In the genomic region with DNA sequence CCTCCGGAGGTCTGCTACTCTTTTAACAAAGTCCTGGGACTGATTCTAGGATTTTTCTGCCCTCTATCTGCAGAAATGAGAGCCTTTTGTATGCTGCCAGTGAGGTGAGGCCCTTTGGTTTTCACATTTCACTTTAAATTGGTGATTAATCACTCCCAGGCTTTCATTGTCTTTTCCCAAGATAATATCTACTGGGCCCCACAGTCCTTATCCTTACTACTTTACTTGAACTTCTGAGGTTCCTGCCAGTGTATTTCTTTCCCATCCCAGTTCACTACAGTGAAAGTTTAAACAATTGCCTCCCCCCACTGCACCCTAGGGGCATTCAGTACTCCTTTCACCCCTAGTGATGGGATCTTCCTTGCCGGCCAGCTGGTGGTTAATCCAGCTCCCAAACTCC, we compare ENCODE assay signal across 13 cellular contexts.
DNase-seq lines count a peak whose midpoint lies in the region; ATAC-seq and TF ChIP-seq lines count a peak whose summit lies in the region.
"Had no signal": no experiment of that assay in that cellular context is flagged by ENCODE, and none has a peak within 500 bp of the region (broad histone marks: within the 10 kb centered on the region; RNA-seq: fewer than 3 reads in every experiment).

No MANE protein-coding gene starts in this region.

- no peak for ATAC-seq in Panc1
- ATAC-seq in mucosa of descending colon, result no peak

- H3K27ac ChIP-seq in Panc1 (ENCODE audit: low read length) (no peak overlapping the region), trophoblast cell (ENCODE audit: low read depth, low read length) (no peak overlapping the region)
- H3K27ac ChIP-seq: BLaER1 had no signal

- CTCF ChIA-PET in Panc1 (lab: Charles Lee), result no interaction called here

- H2BK5ac ChIP-seq in trophoblast cell (ENCODE audit: low read depth, low read length, poor library complexity), result peak overlapping the region; percentile 64

- peak; percentile 9 for DNase-seq in HCEC 1CT
- no peak for DNase-seq in Panc1 (ENCODE audit: low read depth, low spot score)
- peak; percentile 51 for DNase-seq in fibroblast of the aortic adventitia (ENCODE audit: low read depth)
- DNase-seq in trophoblast cell, result no peak
- DNase-seq in retina, result no peak
- DNase-seq in anterior cingulate cortex (lab: John Stamatoyannopoulos, UW), result no peak
- DNase-seq in mucosa of descending colon, result no peak
- DNase-seq in T1000 (lab: John Stamatoyannopoulos, UW), result no peak
- DNase-seq: 8988T, AML-193, DMS 273 treated with DMSO at 0.1 percent for 48 hours, H7 had no signal

- no peaks in the 10 kb centered on the region for H3K79me2 ChIP-seq in trophoblast cell (ENCODE audit: control insufficient read depth, insufficient read depth, low read length, poor library complexity)

- H3K9ac ChIP-seq in trophoblast cell (ENCODE audit: low read length), result no peak overlapping the region
- H3K9ac ChIP-seq: BLaER1 had no signal

- peak overlapping the region; percentile 95 for H2BK12ac ChIP-seq in trophoblast cell (ENCODE audit: low read length)

- no peak overlapping the region for H3K23ac ChIP-seq in trophoblast cell (ENCODE audit: low read length)

- no CpG with 5 or more reads among the region's 2 CpGs for WGBS in trophoblast cell (ENCODE audit: extremely low coverage, insufficient coverage, insufficient read length)

- no peaks in the 10 kb centered on the region for H3K27me3 ChIP-seq in Panc1 (ENCODE audit: control insufficient read depth, insufficient read depth, low read length)
- no peaks in the 10 kb centered on the region for H3K27me3 ChIP-seq in trophoblast cell (ENCODE audit: insufficient read depth, low read length)
- H3K27me3 ChIP-seq: BLaER1 had no signal

- no peak overlapping the region for H3K4me3 ChIP-seq in Panc1 (ENCODE audit: low read depth in 2 of 2, low read length in 2 of 2)
- H3K4me3 ChIP-seq in fibroblast of the aortic adventitia (ENCODE audit: low read depth, low read length), result no peak overlapping the region
- H3K4me3 ChIP-seq in trophoblast cell (ENCODE audit: low read depth, low read length), result no peak overlapping the region
- no peak overlapping the region for H3K4me3 ChIP-seq in mucosa of descending colon
- H3K4me3 ChIP-seq: BLaER1 had no signal

- no peaks in the 10 kb centered on the region for H3K36me3 ChIP-seq in Panc1 (ENCODE audit: control insufficient read depth, insufficient read depth, low read length)
- no peaks in the 10 kb centered on the region for H3K36me3 ChIP-seq in trophoblast cell (ENCODE audit: control insufficient read depth in 1 of 2, insufficient read depth in 2 of 2, low read length in 2 of 2)
- H3K36me3 ChIP-seq in mucosa of descending colon (ENCODE audit: low read depth), result no peaks in the 10 kb centered on the region
- H3K36me3 ChIP-seq: BLaER1 had no signal

- H2AK5ac ChIP-seq in trophoblast cell (ENCODE audit: low read length), result no peak overlapping the region

- POLR2A ChIA-PET in Panc1 (lab: Charles Lee), result no interaction called here

- no peak overlapping the region for H4K12ac ChIP-seq in trophoblast cell (ENCODE audit: low read depth, low read length)

- no peak overlapping the region for H3K18ac ChIP-seq in trophoblast cell (ENCODE audit: low read length)

- H3K79me1 ChIP-seq in trophoblast cell (ENCODE audit: low read length), result peaks cover 12% of the 10 kb centered on the region

- H3K4ac ChIP-seq in trophoblast cell (ENCODE audit: low read depth, low read length), result no peak overlapping the region

- no peak overlapping the region for H3K14ac ChIP-seq in trophoblast cell (ENCODE audit: low read length)

- no peak overlapping the region for H2BK120ac ChIP-seq in trophoblast cell (ENCODE audit: insufficient read depth, low read length, poor library complexity)

- H3K4me1 ChIP-seq in Panc1 (ENCODE audit: control insufficient read depth, insufficient read depth, low read length) (no peaks in the 10 kb centered on the region), trophoblast cell (ENCODE audit: control insufficient read depth in 1 of 2, insufficient read depth in 2 of 2, low read length in 2 of 2) (peaks cover 6 to 13% of the 10 kb centered on the region in 2 experiments), mucosa of descending colon (ENCODE audit: low read depth) (no peaks in the 10 kb centered on the region)

- no peak overlapping the region for H2AFZ ChIP-seq in trophoblast cell (ENCODE audit: insufficient read depth, low read length, poor library complexity)

- no peak overlapping the region for H4K8ac ChIP-seq in trophoblast cell (ENCODE audit: low read depth, low read length)

- TF ChIP-seq CTCF in Panc1 (IDR thresholded peaks at IDR 0.05) (0 out of 2 replicates have a peak, but pooled peaks have one; percentile 4), fibroblast of the aortic adventitia (IDR thresholded peaks at IDR 0.05; ENCODE audit: insufficient read depth, low read length) (peak; percentile 20), mucosa of descending colon (IDR thresholded peaks at IDR 0.05) (no peak)

- no peaks in the 10 kb centered on the region for H3K9me3 ChIP-seq in Panc1 (ENCODE audit: control insufficient read depth, insufficient read depth, low read depth, low read length)
- H3K9me3 ChIP-seq in trophoblast cell (ENCODE audit: insufficient read depth, low read depth, low read length), result no peaks in the 10 kb centered on the region
- H3K9me3 ChIP-seq in mucosa of descending colon, result no peaks in the 10 kb centered on the region

- H3K4me2 ChIP-seq in trophoblast cell (ENCODE audit: low read length), result no peak overlapping the region
- H3K4me2 ChIP-seq: BLaER1 had no signal

- in situ Hi-C loops in Panc1 (cut with HindIII; ENCODE audit: low pct_unique_long_range_greater_than_20kb, low sequenced_read_pairs), result no loop called here

- peak overlapping the region; percentile 70 for H4K91ac ChIP-seq in trophoblast cell (ENCODE audit: low read depth, low read length)

- intact Hi-C loops in Panc1 (cut with micrococcal nuclease; ENCODE audit: unreplicated experiment), result no loop called here
- intact Hi-C loops in mucosa of descending colon (cut with DNase I, micrococcal nuclease), result no loop called here

- BruUV-seq in Panc1 (replicated peaks; lab: Mats Ljungman, UMichigan), result no TSS peak

Comparison
In these comparisons a context has a peak if more than half of its experiments do, and no peak if none do; other contexts are left out.
1. DNase-seq: peak in HCEC 1CT (single experiment) and fibroblast of the aortic adventitia (single experiment); none in Panc1 (single experiment), trophoblast cell (0 of 2), retina (single experiment), anterior cingulate cortex (0 of 58), mucosa of descending colon (0 of 3) and T1000 (single experiment).